Comparison of ENCODE assay signal across 18 cellular contexts in genomic region chr15:80123034-80123433, GRCh38.
"Had no signal": no experiment of that assay in that cellular context is flagged by ENCODE, and none has a peak within 500 bp of the region (broad histone marks: within the 10 kb centered on the region; RNA-seq: fewer than 3 reads in every experiment).

No MANE protein-coding gene starts in this region.

- ATAC-seq: heart right ventricle, left cardiac atrium, mucosa of descending colon, right lobe of liver, WTC11 had no signal

- H3K27me3 ChIP-seq: heart right ventricle, right lobe of liver, thyroid gland had no signal

- H3K9me3 Mint-ChIP-seq: activated naive CD4-positive, alpha-beta T cell treated with anti-CD3 and anti-CD28 coated beads, Interleukin-2, amount 50 U/mL, for 24 hours; stimulated activated naive CD8-positive, alpha-beta T cell treated with anti-CD3 and anti-CD28 coated beads, Interleukin-15, Interleukin-2, amounts not matched to agents 100 ng/mL and 50 ng/mL, for 24 hours; WTC11 had no signal

- H3K4me3 ChIP-seq: heart right ventricle, mucosa of descending colon, right lobe of liver, skin epidermis, thyroid gland had no signal

- H3K27ac ChIP-seq: epithelial cell of prostate, heart right ventricle, right lobe of liver, skin epidermis, thyroid gland had no signal

- H3K27me3 Mint-ChIP-seq: activated naive CD4-positive, alpha-beta T cell treated with anti-CD3 and anti-CD28 coated beads, Interleukin-2, amount 50 U/mL, for 24 hours; brain; stimulated activated naive CD8-positive, alpha-beta T cell treated with anti-CD3 and anti-CD28 coated beads, Interleukin-15, Interleukin-2, amounts not matched to agents 100 ng/mL and 50 ng/mL, for 24 hours had no signal

- H3K9me3 ChIP-seq: heart right ventricle, mucosa of descending colon, right lobe of liver, thyroid gland had no signal

- H3K4me1 ChIP-seq: right lobe of liver, thyroid gland had no signal

- H3K4me3 Mint-ChIP-seq: activated naive CD4-positive, alpha-beta T cell treated with anti-CD3 and anti-CD28 coated beads, Interleukin-2, amount 50 U/mL, for 24 hours; brain; stimulated activated naive CD8-positive, alpha-beta T cell treated with anti-CD3 and anti-CD28 coated beads, Interleukin-15, Interleukin-2, amounts not matched to agents 100 ng/mL and 50 ng/mL, for 24 hours; WTC11 had no signal

- H3K27ac Mint-ChIP-seq: activated naive CD4-positive, alpha-beta T cell treated with anti-CD3 and anti-CD28 coated beads, Interleukin-2, amount 50 U/mL, for 24 hours; stimulated activated naive CD8-positive, alpha-beta T cell treated with anti-CD3 and anti-CD28 coated beads, Interleukin-15, Interleukin-2, amounts not matched to agents 100 ng/mL and 50 ng/mL, for 24 hours; WTC11 had no signal

- DNase-seq: activated gamma-delta T cell treated with Interleukin-2 at 50 U/mL for 16 hours; activated T-cell treated with anti-CD3 and anti-CD28 coated beads, Interleukin-2, amount 50 U/mL, for 1 hour; aorta; heart right ventricle; islet precursor cell; left cardiac atrium; mucosa of descending colon; occipital lobe; right lobe of liver; stimulated activated CD4-positive, alpha-beta T cell treated with anti-CD3 and anti-CD28 coated beads, Interleukin-1b, Interleukin-23, amount 100 ng/mL, for 48 hours; substantia nigra; thyroid gland had no signal
